ENCODE assay signal across 28 cellular contexts in genomic region chr2:19352946-19353720, GRCh38. TPM values are rescaled to one million over a fixed set of nuclear protein-coding genes. Genes with fewer than 3 reads are reported as not detected.
DNase-seq lines count a peak whose midpoint lies in the region; ATAC-seq and TF ChIP-seq lines count a peak whose summit lies in the region.
"Had no signal": no experiment of that assay in that cellular context is flagged by ENCODE, and none has a peak within 500 bp of the region (broad histone marks: within the 10 kb centered on the region; RNA-seq: fewer than 3 reads in every experiment).

No MANE protein-coding gene starts in this region.

- H3K4me3 Mint-ChIP-seq in T-helper 17 cell = peak overlapping the region; percentile 43
- H3K4me3 Mint-ChIP-seq: activated CD4-positive, alpha-beta T cell treated with anti-CD3 and anti-CD28 coated beads, Interleukin-2, amount 10 ng/mL, durations not matched to agents 7 days and 5 days; activated CD8-positive, alpha-beta memory T cell treated with anti-CD3 and anti-CD28 coated beads, Interleukin-2, amount 10 ng/mL, durations not matched to agents 7 days and 5 days; activated naive CD4-positive, alpha-beta T cell treated with anti-CD3 and anti-CD28 coated beads, Interleukin-2, amount 10 ng/mL, durations not matched to agents 7 days and 5 days had no signal

- peaks cover 13 to 64% of the 10 kb centered on the region in 2 donors for H3K4me1 ChIP-seq in thoracic aorta (ENCODE audit: control insufficient read depth in 1 of 2, low read depth in 2 of 2)
- H3K4me1 ChIP-seq: prostate gland had no signal

- TF ChIP-seq CTCF in coronary artery (IDR thresholded peaks at IDR 0.05) (no peak), thoracic aorta (IDR thresholded peaks at IDR 0.05) (peak; percentile 14)

- H3K27ac ChIP-seq in coronary artery = peak overlapping the region in 1 of 2 donors; percentile 0
- H3K27ac ChIP-seq in thoracic aorta = peak overlapping the region; percentile 88 to 96
- H3K27ac ChIP-seq: epithelial cell of prostate, PC-9, prostate gland had no signal

- H3K4me3 ChIP-seq in coronary artery (peak overlapping the region; percentile 11), thoracic aorta (peak overlapping the region; percentile 95)
- H3K4me3 ChIP-seq: mucosa of descending colon, PC-9, prostate gland had no signal

- peaks cover 87% of the 10 kb centered on the region for H3K27me3 Mint-ChIP-seq in T-helper 17 cell

- peaks cover 34% of the 10 kb centered on the region for H3K4me1 Mint-ChIP-seq in T-helper 17 cell

- ATAC-seq in T-helper 17 cell (no peak), thoracic aorta (ENCODE audit: insufficient number of reproducible peaks, low FRiP score, low read depth) (no peak), HG03442 (IDR thresholded peaks at IDR 0.05; ENCODE audit: unreplicated experiment) (no peak)
- ATAC-seq: activated CD8-positive, alpha-beta memory T cell treated with anti-CD3 and anti-CD28 coated beads, Interleukin-2, amount 10 ng/mL, durations not matched to agents 7 days and 5 days; activated T-cell treated with anti-CD3 and anti-CD28 coated beads, Interleukin-2, amount 50 U/mL, for 72 hours; HepG2; mucosa of descending colon had no signal

- H3K9me3 ChIP-seq in T-helper 17 cell (ENCODE audit: control insufficient read depth, low read length, poor library complexity, severe bottlenecking) = peaks cover 4% of the 10 kb centered on the region
- no peaks in the 10 kb centered on the region for H3K9me3 ChIP-seq in thoracic aorta
- H3K9me3 ChIP-seq: mucosa of descending colon, prostate gland, stomach had no signal

- H3K36me3 Mint-ChIP-seq in T-helper 17 cell (ENCODE audit: low read depth) = peaks cover 3% of the 10 kb centered on the region

- H3K36me3 ChIP-seq in thoracic aorta = peaks cover 6% of the 10 kb centered on the region
- H3K36me3 ChIP-seq: prostate gland had no signal

- H3K27ac Mint-ChIP-seq in T-helper 17 cell = no peak overlapping the region
- H3K27ac Mint-ChIP-seq: activated CD4-positive, alpha-beta T cell treated with anti-CD3 and anti-CD28 coated beads, Interleukin-2, amount 10 ng/mL, durations not matched to agents 7 days and 5 days; activated CD8-positive, alpha-beta memory T cell treated with anti-CD3 and anti-CD28 coated beads, Interleukin-2, amount 10 ng/mL, durations not matched to agents 7 days and 5 days; activated naive CD4-positive, alpha-beta T cell treated with anti-CD3 and anti-CD28 coated beads, Interleukin-2, amount 10 ng/mL, durations not matched to agents 7 days and 5 days; activated T-cell treated with anti-CD3 and anti-CD28 coated beads, Interleukin-2, amount 50 U/mL, for 72 hours; CD4-positive, alpha-beta T cell had no signal

- no peaks in the 10 kb centered on the region for H3K27me3 ChIP-seq in thoracic aorta (replicated peaks; ENCODE audit: insufficient read depth)

- DNase-seq in T-helper 17 cell (no peak), coronary artery (ENCODE audit: low spot score) (no peak), left kidney (ENCODE audit: low read depth, low spot score) (peak; percentile 57), thoracic aorta (ENCODE audit: low spot score) (no peak), cerebellar cortex (ENCODE audit: low spot score) (no peak), NCI-H748 treated with DMSO at 0.1 percent for 48 hours (lab: John Stamatoyannopoulos, UW) (no peak)
- DNase-seq: activated CD4-positive, alpha-beta T cell treated with anti-CD3 and anti-CD28 coated beads, Interleukin-2, amount 10 ng/mL, durations not matched to agents 7 days and 5 days; activated CD8-positive, alpha-beta memory T cell treated with anti-CD3 and anti-CD28 coated beads, Interleukin-2, amount 10 ng/mL, durations not matched to agents 7 days and 5 days; activated naive CD4-positive, alpha-beta T cell treated with anti-CD3 and anti-CD28 coated beads, Interleukin-2, amount 10 ng/mL, durations not matched to agents 7 days and 5 days; activated T-cell treated with anti-CD3 and anti-CD28 coated beads, Interleukin-2, amount 50 U/mL, for 72 hours; amniotic stem cell; caudate nucleus; CD4-positive, alpha-beta T cell; DMS 273 treated with DMSO at 0.1 percent for 48 hours; foreskin fibroblast; hypothalamus; islet precursor cell; mucosa of descending colon; NCI-H510A treated with DMSO at 0.1 percent for 48 hours; PC-9; SHP77; stimulated activated CD8-positive, alpha-beta memory T cell treated with anti-CD3 and anti-CD28 coated beads, Interleukin-4, amount 100 ng/mL, for 48 hours; stomach; trophoblast cell had no signal

RNA-seq across cellular contexts. Expression of gene OSR1, which starts 5.3 kb away (rescaled TPM):
- total RNA-seq in T-helper 17 cell (not detected), thoracic aorta (100 to 1,000 TPM in 1 of 2 donors, 10 to 100 TPM in 1; 90.7 to 180 TPM)
- total RNA-seq: activated CD4-positive, alpha-beta T cell treated with anti-CD3 and anti-CD28 coated beads, Interleukin-2, amount 10 ng/mL, durations not matched to agents 7 days and 5 days; activated CD8-positive, alpha-beta memory T cell treated with anti-CD3 and anti-CD28 coated beads, Interleukin-2, amount 10 ng/mL, durations not matched to agents 7 days and 5 days; activated T-cell treated with anti-CD3 and anti-CD28 coated beads, Interleukin-2, amount 50 U/mL, for 72 hours; CD4-positive, alpha-beta T cell had no signal

Comparison
In these comparisons a context has a peak if more than half of its experiments do, and no peak if none do; other contexts are left out.
1. RNA of gene OSR1, which starts 5.3 kb away (total RNA-seq): 90.7 to 180 TPM in thoracic aorta; not detected in T-helper 17 cell; every median in the first group is over 10 times any median in the second.